ENCODE assay signal across 18 cellular contexts in genomic region chr16:23700509-23700908, GRCh38. TPM values are rescaled to one million over a fixed set of nuclear protein-coding genes. Genes with fewer than 3 reads are reported as not detected.
DNase-seq lines count a peak whose midpoint lies in the region; ATAC-seq and TF ChIP-seq lines count a peak whose summit lies in the region.
"Had no signal": no experiment of that assay in that cellular context is flagged by ENCODE, and none has a peak within 500 bp of the region (broad histone marks: within the 10 kb centered on the region; RNA-seq: fewer than 3 reads in every experiment).

No MANE protein-coding gene starts in this region.

- no peaks in the 10 kb centered on the region for H4K20me1 ChIP-seq in H9 (ENCODE audit: control insufficient read depth, insufficient read depth, insufficient read length)
- H4K20me1 ChIP-seq: BLaER1 treated with 17β-estradiol and CSF1 and Interleukin-3, amounts not matched to agents 10 nM and 100 nM had no signal

- no peak overlapping the region for H2AFZ ChIP-seq in H9 (ENCODE audit: low read length)

- no peak overlapping the region for H4K5ac ChIP-seq in H9 (ENCODE audit: insufficient read length, low read depth, low read length)

- peaks cover 11 to 13% of the 10 kb centered on the region in 2 experiments for H3K4me1 Mint-ChIP-seq in H9
- H3K4me1 Mint-ChIP-seq in WTC11 = peaks cover 16% of the 10 kb centered on the region

- ATAC-seq in WTC11 (peak; percentile 92), HG02763 (IDR thresholded peaks at IDR 0.05; ENCODE audit: unreplicated experiment) (no peak)
- ATAC-seq: activated CD8-positive, alpha-beta memory T cell treated with anti-CD3 and anti-CD28 coated beads, Interleukin-2, amount 10 ng/mL, durations not matched to agents 7 days and 5 days had no signal

- H3K9me3 Mint-ChIP-seq in H9 = peaks cover 5 to 8% of the 10 kb centered on the region in 2 experiments
- H3K9me3 Mint-ChIP-seq in WTC11 = peaks cover 12% of the 10 kb centered on the region

- H3K9ac ChIP-seq in H9 (ENCODE audit: extremely low read depth, insufficient read length, low read length) (no peak overlapping the region), mucosa of rectum (ENCODE audit: low read depth in 1 of 2, low read length in 2 of 2) (no peak overlapping the region)
- H3K9ac ChIP-seq: BLaER1 treated with 17β-estradiol and CSF1 and Interleukin-3, amounts not matched to agents 10 nM and 100 nM had no signal

- peak overlapping the region; percentile 9 for H3K4me2 ChIP-seq in H9 (ENCODE audit: insufficient read depth, insufficient read length, low read length)
- H3K4me2 ChIP-seq: BLaER1 treated with 17β-estradiol and CSF1 and Interleukin-3, amounts not matched to agents 10 nM and 100 nM had no signal

- no CpG with 5 or more reads among the region's 8 CpGs for WGBS in H9 (ENCODE audit: extremely low coverage, insufficient read length, low lambda C conversion rate)

- no peaks in the 10 kb centered on the region for H3K79me1 ChIP-seq in H9 (ENCODE audit: insufficient read depth, low read depth, low read length, poor library complexity, severe bottlenecking)

- H3K27ac Mint-ChIP-seq in H9 = peak overlapping the region; percentile 33 to 95 (median 69); a peak in 3 of 7 replicates
- peak overlapping the region; percentile 88 for H3K27ac Mint-ChIP-seq in WTC11
- H3K27ac Mint-ChIP-seq: activated B cell treated with CpG ODN at 0.5 μM for 24 hours; activated CD8-positive, alpha-beta memory T cell treated with anti-CD3 and anti-CD28 coated beads, Interleukin-2, amount 10 ng/mL, durations not matched to agents 7 days and 5 days; dendritic cell treated with granulocyte-macrophage colony-stimulating factor and Interleukin-4, amounts not matched to agents 40 ng/mL and 50 ng/mL, for 4 days had no signal

- H3K4me1 ChIP-seq in H9 (ENCODE audit: insufficient read depth, low read length) (no peaks in the 10 kb centered on the region), mucosa of rectum (ENCODE audit: control insufficient read depth in 2 of 2, insufficient read depth in 2 of 2, low read length in 2 of 2) (peaks cover 0 to 9% of the 10 kb centered on the region in 2 donors)
- H3K4me1 ChIP-seq: BLaER1 treated with 17β-estradiol and CSF1 and Interleukin-3, amounts not matched to agents 10 nM and 100 nM had no signal

- no peak overlapping the region for H2BK15ac ChIP-seq in H9 (ENCODE audit: low read depth, low read length)

- peak; percentile 81 for DNase-seq in H9
- peak; percentile 80 for DNase-seq in NCI-H146 treated with DMSO at 0.1 percent for 48 hours (lab: John Stamatoyannopoulos, UW; ENCODE audit: unreplicated experiment)
- peak; percentile 65 for DNase-seq in WTC11 (ENCODE audit: low spot score)
- no peak for DNase-seq in NCI-H446 treated with DMSO at 0.1 percent for 48 hours (lab: John Stamatoyannopoulos, UW)
- DNase-seq in coronary artery (ENCODE audit: low spot score) = no peak
- DNase-seq: activated B cell treated with CpG ODN at 0.5 μM for 24 hours; activated CD8-positive, alpha-beta memory T cell treated with anti-CD3 and anti-CD28 coated beads, Interleukin-2, amount 10 ng/mL, durations not matched to agents 7 days and 5 days; esophagus squamous epithelium; head of caudate nucleus; NCI-H226; T-helper 1 cell had no signal

- no peak overlapping the region for H2BK12ac ChIP-seq in H9 (ENCODE audit: insufficient read length, low read depth, low read length)

- no peak overlapping the region for H2BK120ac ChIP-seq in H9 (ENCODE audit: low read depth, low read length, poor library complexity, severe bottlenecking)

- H2AK5ac ChIP-seq in H9 (ENCODE audit: insufficient read length, low read length) = no peak overlapping the region

- H4K91ac ChIP-seq in H9 (ENCODE audit: insufficient read length, low read depth, low read length) = no peak overlapping the region

- H3K23ac ChIP-seq in H9 (ENCODE audit: insufficient read length, low read depth, low read length) = no peak overlapping the region

- no peak overlapping the region for H2BK20ac ChIP-seq in H9 (ENCODE audit: low read depth, low read length, poor library complexity, severe bottlenecking)

- CTCF ChIA-PET in WTC11 (lab: Charles Lee) = interaction anchor here (0.8 to 2.5 kb wide), 3 partner anchors 11 to 27 kb away, joined by 3 to 18 read pairs (median 3); no protein-coding TSS in a partner anchor

- H3K27me3 ChIP-seq in H9 (ENCODE audit: insufficient read depth, low read length) (no peaks in the 10 kb centered on the region), mucosa of rectum (ENCODE audit: control insufficient read depth in 2 of 2, insufficient read depth in 2 of 2, low read length in 2 of 2) (no peaks in the 10 kb centered on the region)
- H3K27me3 ChIP-seq: BLaER1 treated with 17β-estradiol and CSF1 and Interleukin-3, amounts not matched to agents 10 nM and 100 nM had no signal

- peak overlapping the region; percentile 45 for H3K18ac ChIP-seq in H9 (ENCODE audit: insufficient read length, low read depth, low read length)

- no peak overlapping the region for H3T11ph ChIP-seq in H9 (ENCODE audit: low read length)

- H3K4me3 ChIP-seq in mucosa of rectum (ENCODE audit: low read length in 2 of 2) (no peak overlapping the region), coronary artery (no peak overlapping the region)
- H3K4me3 ChIP-seq: BLaER1 treated with 17β-estradiol and CSF1 and Interleukin-3, amounts not matched to agents 10 nM and 100 nM; esophagus squamous epithelium had no signal

- no peak overlapping the region for H4K8ac ChIP-seq in H9 (replicated peaks; ENCODE audit: insufficient read length, low read depth, low read length)

- POLR2A ChIA-PET in WTC11 (lab: Charles Lee) = no interaction called here

- peaks cover 67 to 69% of the 10 kb centered on the region in 2 donors for H3K36me3 ChIP-seq in mucosa of rectum (ENCODE audit: control insufficient read depth in 2 of 2, insufficient read depth in 2 of 2, low read length in 2 of 2)
- H3K36me3 ChIP-seq: BLaER1 treated with 17β-estradiol and CSF1 and Interleukin-3, amounts not matched to agents 10 nM and 100 nM; esophagus squamous epithelium had no signal

- no peak overlapping the region for H3K4ac ChIP-seq in H9 (ENCODE audit: low read depth, low read length)

- H3K27ac ChIP-seq in H9 (ENCODE audit: insufficient read length, low read depth, low read length) (no peak overlapping the region), mucosa of rectum (ENCODE audit: low read depth in 2 of 2, low read length in 2 of 2) (peak overlapping the region; percentile 48), coronary artery (no peak overlapping the region)
- H3K27ac ChIP-seq: BLaER1 treated with 17β-estradiol and CSF1 and Interleukin-3, amounts not matched to agents 10 nM and 100 nM; esophagus squamous epithelium had no signal

- peak overlapping the region in 1 of 2 experiments; percentile 35; a peak in 1 of 5 replicates for H3K4me3 Mint-ChIP-seq in H9
- H3K4me3 Mint-ChIP-seq in WTC11 = 0 out of 2 replicates have a peak overlapping the region, but pooled peaks have one; percentile 6
- H3K4me3 Mint-ChIP-seq: activated B cell treated with CpG ODN at 0.5 μM for 24 hours; activated CD8-positive, alpha-beta memory T cell treated with anti-CD3 and anti-CD28 coated beads, Interleukin-2, amount 10 ng/mL, durations not matched to agents 7 days and 5 days; dendritic cell treated with granulocyte-macrophage colony-stimulating factor and Interleukin-4, amounts not matched to agents 40 ng/mL and 50 ng/mL, for 4 days had no signal

- no peaks in the 10 kb centered on the region for H3K23me2 ChIP-seq in H9 (ENCODE audit: insufficient read length, low read depth, low read length, poor library complexity, severe bottlenecking)

- no peak for TF ChIP-seq CTCF in H9 (conservative IDR thresholded peaks at IDR 0.05)
- TF ChIP-seq CTCF in WTC11 (IDR thresholded peaks at IDR 0.05) = no peak
- no peak for TF ChIP-seq CTCF in coronary artery (IDR thresholded peaks at IDR 0.05)

- H3K79me2 ChIP-seq in H9 (ENCODE audit: insufficient read depth, low read length) = no peaks in the 10 kb centered on the region

- peaks cover 4 to 12% (median 4%) of the 10 kb centered on the region in 3 experiments for H3K36me3 Mint-ChIP-seq in H9 (ENCODE audit: insufficient read depth in 1 of 3, low read depth in 3 of 3)
- peaks cover 7% of the 10 kb centered on the region for H3K36me3 Mint-ChIP-seq in WTC11
- H3K36me3 Mint-ChIP-seq: activated CD8-positive, alpha-beta memory T cell treated with anti-CD3 and anti-CD28 coated beads, Interleukin-2, amount 10 ng/mL, durations not matched to agents 7 days and 5 days had no signal

- H3K27me3 Mint-ChIP-seq in H9 (ENCODE audit: low read depth) = peaks cover 9% of the 10 kb centered on the region
- peaks cover 16% of the 10 kb centered on the region for H3K27me3 Mint-ChIP-seq in WTC11 (ENCODE audit: low read depth)

- no peak overlapping the region for H2BK5ac ChIP-seq in H9 (ENCODE audit: insufficient read length, low read length)

- H3K9me3 ChIP-seq in H9 (ENCODE audit: control insufficient read depth, low read depth, low read length) (no peaks in the 10 kb centered on the region), mucosa of rectum (ENCODE audit: control insufficient read depth in 2 of 2, low read length in 2 of 2) (no peaks in the 10 kb centered on the region)

- H3K14ac ChIP-seq in H9 (ENCODE audit: insufficient read depth, low read length) = no peak overlapping the region

- no peak overlapping the region for H3K56ac ChIP-seq in H9 (ENCODE audit: insufficient read length, low read depth, low read length)

TF ChIP-seq in WTC11, 78 proteins besides CTCF, POLR2A, EP300 and RAD21:
- no peak for TF ChIP-seq OVOL2 (CRISPR knock-in tag; IDR thresholded peaks at IDR 0.05; ENCODE audit: borderline replicate concordance)
- peak; percentile 64; the same call in 1 of the 2 replicates for TF ChIP-seq ZNF423 (CRISPR knock-in tag; IDR thresholded peaks at IDR 0.05)
- TF ChIP-seq NR3C1 (CRISPR knock-in tag; conservative IDR thresholded peaks at IDR 0.05; ENCODE audit: low read depth) = no peak
- TF ChIP-seq USF2 (CRISPR knock-in tag; IDR thresholded peaks at IDR 0.05) = 0 out of 2 replicates have a peak, but pooled peaks have one; percentile 15
TF ChIP-seq in WTC11: peak in this region for 2.

RNA-seq across cellular contexts. Expression of gene ERN2, which starts 12.5 kb away (rescaled TPM):
- total RNA-seq in H9 (2021) (1.2 and 2.1 TPM in 2 replicates), WTC11 (2021) (1.8 to 3.9 TPM (median 3.7 TPM) in 3 replicates)
- total RNA-seq: activated B cell treated with CpG ODN at 0.5 μM for 24 hours; activated CD8-positive, alpha-beta memory T cell treated with anti-CD3 and anti-CD28 coated beads, Interleukin-2, amount 10 ng/mL, durations not matched to agents 7 days and 5 days; astrocyte; osteocyte had no signal

RNA-seq across cellular contexts. Expression of gene PLK1, which starts 21.8 kb away (rescaled TPM):
- total RNA-seq in H9 (2021) = 138 and 140 TPM in 2 replicates
- total RNA-seq in WTC11 (2021) = 145 to 167 TPM (median 147 TPM) in 3 replicates

RNA-seq across cellular contexts. Expression of gene CHP2, which starts 54.3 kb away (rescaled TPM):
- total RNA-seq in H9 (2021) (1.1 and 1.4 TPM in 2 replicates), WTC11 (2021) (2.1 to 4.7 TPM (median 4.6 TPM) in 3 replicates)
- total RNA-seq: activated B cell treated with CpG ODN at 0.5 μM for 24 hours; activated CD8-positive, alpha-beta memory T cell treated with anti-CD3 and anti-CD28 coated beads, Interleukin-2, amount 10 ng/mL, durations not matched to agents 7 days and 5 days; astrocyte; G401; osteocyte had no signal

RNA-seq across cellular contexts. Expression of gene DCTN5, which starts 59.2 kb away (rescaled TPM):
- total RNA-seq in H9 (2021) = 114 and 115 TPM in 2 replicates
- 54.0 to 65.8 TPM (median 60.0 TPM) in 3 replicates for total RNA-seq in WTC11 (2021)

RNA-seq across cellular contexts. Expression of gene PALB2, which starts 59.4 kb away (rescaled TPM):
- total RNA-seq in H9 (2021) (37.7 and 40.3 TPM in 2 replicates), WTC11 (2021) (23.8 to 32.1 TPM (median 25.1 TPM) in 3 replicates)

Comparison
In these comparisons a context has a peak if more than half of its experiments do, and no peak if none do; other contexts are left out.
1. DNase-seq: peak in H9 (single experiment), NCI-H146 treated with DMSO at 0.1 percent for 48 hours (single experiment) and WTC11 (single experiment); none in NCI-H446 treated with DMSO at 0.1 percent for 48 hours (single experiment) and coronary artery (single experiment).
2. H3K27ac ChIP-seq: peak in mucosa of rectum (2 of 2); none in H9 (single experiment) and coronary artery (0 of 2).